ENCODE assay signal across 1 cellular context in the genomic region with DNA sequence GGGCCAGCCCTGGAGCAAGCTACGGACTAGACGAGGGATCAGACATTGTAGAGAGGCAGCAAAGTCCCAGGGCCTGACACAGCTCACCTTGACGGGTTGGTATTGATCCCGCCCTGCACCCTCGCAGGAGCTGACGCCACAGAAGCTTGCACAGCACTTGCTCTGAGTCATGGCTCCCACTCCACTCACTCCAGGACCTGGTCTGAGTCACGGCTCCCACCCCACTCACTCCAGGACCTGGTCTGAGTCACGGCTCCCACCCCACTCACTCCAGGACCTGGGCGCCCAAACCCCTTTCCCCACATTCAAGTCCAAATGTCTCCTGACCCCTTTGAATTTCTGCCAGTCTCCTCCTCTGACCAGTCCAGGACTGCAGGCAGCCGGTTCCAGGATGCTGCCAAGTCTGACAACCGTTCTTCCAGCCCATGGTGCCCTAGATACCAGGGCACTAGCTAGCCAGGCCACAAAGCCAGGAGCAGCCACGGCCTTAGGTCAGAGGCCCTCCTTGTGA.
TF ChIP-seq lines count a peak whose summit lies in the region.

No MANE protein-coding gene starts in this region.

TF ChIP-seq in HEK293, 187 proteins besides CTCF, POLR2A, EP300 and RAD21 (continued from another document):
- TF ChIP-seq, protein P1, sequence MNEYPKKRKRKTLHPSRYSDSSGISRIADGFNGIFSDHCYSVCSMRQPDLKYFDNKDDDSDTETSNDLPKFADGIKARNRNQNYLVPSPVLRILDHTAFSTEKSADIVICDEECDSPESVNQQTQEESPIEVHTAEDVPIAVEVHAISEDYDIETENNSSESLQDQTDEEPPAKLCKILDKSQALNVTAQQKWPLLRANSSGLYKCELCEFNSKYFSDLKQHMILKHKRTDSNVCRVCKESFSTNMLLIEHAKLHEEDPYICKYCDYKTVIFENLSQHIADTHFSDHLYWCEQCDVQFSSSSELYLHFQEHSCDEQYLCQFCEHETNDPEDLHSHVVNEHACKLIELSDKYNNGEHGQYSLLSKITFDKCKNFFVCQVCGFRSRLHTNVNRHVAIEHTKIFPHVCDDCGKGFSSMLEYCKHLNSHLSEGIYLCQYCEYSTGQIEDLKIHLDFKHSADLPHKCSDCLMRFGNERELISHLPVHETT (tag by site-specific recombination; IDR thresholded peaks at IDR 0.05) = no peak
- TF ChIP-seq ZNF157 (tag by site-specific recombination; IDR thresholded peaks at IDR 0.05) = no peak
- TF ChIP-seq, protein P2, sequence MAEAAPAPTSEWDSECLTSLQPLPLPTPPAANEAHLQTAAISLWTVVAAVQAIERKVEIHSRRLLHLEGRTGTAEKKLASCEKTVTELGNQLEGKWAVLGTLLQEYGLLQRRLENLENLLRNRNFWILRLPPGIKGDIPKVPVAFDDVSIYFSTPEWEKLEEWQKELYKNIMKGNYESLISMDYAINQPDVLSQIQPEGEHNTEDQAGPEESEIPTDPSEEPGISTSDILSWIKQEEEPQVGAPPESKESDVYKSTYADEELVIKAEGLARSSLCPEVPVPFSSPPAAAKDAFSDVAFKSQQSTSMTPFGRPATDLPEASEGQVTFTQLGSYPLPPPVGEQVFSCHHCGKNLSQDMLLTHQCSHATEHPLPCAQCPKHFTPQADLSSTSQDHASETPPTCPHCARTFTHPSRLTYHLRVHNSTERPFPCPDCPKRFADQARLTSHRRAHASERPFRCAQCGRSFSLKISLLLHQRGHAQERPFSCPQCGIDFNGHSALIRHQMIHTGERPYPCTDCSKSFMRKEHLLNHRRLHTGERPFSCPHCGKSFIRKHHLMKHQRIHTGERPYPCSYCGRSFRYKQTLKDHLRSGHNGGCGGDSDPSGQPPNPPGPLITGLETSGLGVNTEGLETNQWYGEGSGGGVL (tag by site-specific recombination; IDR thresholded peaks at IDR 0.05) = peak; percentile 52; the same call in 1 of the 2 replicates
